Comparison of ENCODE assay signal across 8 cellular contexts in the genomic region with DNA sequence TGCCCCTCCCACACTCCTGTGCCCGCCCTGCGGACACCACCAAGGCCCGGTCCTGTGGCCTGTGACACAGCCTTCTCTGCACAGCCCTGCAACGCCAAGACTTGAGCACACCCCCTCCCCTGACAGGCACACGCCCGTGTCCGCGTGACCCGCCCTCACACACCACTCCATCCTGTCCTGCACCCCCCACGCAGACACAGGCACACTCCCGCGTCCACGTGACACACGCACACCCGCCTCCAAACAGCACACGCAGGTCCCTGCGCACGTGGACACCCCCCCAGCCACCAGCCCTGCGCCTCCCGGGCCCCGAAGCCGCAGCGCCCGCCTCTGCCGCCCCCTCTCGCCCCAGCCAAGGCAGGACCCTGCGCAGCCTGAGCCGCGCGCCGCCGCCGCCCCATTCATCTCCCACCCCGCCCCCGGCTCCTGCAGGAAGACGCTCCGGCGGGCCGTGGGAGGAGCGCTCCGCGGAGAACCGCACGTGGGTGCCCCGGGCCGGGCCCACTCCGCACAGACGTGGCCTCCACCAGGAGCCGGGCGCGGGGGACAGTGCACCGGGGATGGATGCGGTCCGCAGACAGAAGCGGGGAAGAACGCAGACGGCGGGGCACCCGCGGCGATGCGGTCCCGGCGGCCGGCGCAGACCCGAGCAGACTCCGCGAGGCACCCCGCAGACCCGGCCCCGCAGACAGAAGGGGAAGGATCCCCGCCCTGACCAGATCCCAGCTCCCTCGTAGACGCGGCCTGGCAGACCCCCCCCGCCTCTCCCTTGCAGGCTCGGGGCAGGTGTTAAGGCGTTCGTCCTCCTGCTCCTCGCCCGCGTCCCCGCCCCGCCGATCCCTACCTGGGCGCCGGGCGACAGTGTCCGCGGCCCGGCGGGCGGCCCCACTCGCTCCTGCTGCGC. TPM values are rescaled to one million over a fixed set of nuclear protein-coding genes. Genes with fewer than 3 reads are reported as not detected.
DNase-seq lines count a peak whose midpoint lies in the region; ATAC-seq, FAIRE-seq and TF ChIP-seq lines count a peak whose summit lies in the region.

No MANE protein-coding gene starts in this region.

- no peaks in the 10 kb centered on the region for H3F3A ChIP-seq in Loucy (ENCODE audit: low read depth)

- peak overlapping the region; percentile 74 for H3K4me3 ChIP-seq in Loucy (ENCODE audit: low read length, poor library complexity, severe bottlenecking)
- H3K4me3 ChIP-seq in bronchial epithelial cell (ENCODE audit: low read depth, low read length): peak overlapping the region; percentile 60
- peak overlapping the region; percentile 40 to 61 (median 48) for H3K4me3 ChIP-seq in keratinocyte (ENCODE audit: control insufficient read depth in 2 of 3, extremely low read depth in 1 of 3, insufficient read depth in 2 of 3, low read depth in 1 of 3, low read length in 3 of 3)

- H3K9me3 Mint-ChIP-seq in activated B cell treated with CpG ODN at 0.5 μM for 24 hours: no peaks in the 10 kb centered on the region

- no peaks in the 10 kb centered on the region for H3K27me3 Mint-ChIP-seq in activated B cell treated with CpG ODN at 0.5 μM for 24 hours

- H3K9me2 ChIP-seq in Loucy (replicated peaks; ENCODE audit: low read depth, low read length): no peaks in the 10 kb centered on the region

- intact Hi-C loops in activated B cell treated with CpG ODN at 0.5 μM for 24 hours (cut with micrococcal nuclease): no loop called here

- H3K36me3 ChIP-seq in Loucy (ENCODE audit: insufficient read depth, low read length): no peaks in the 10 kb centered on the region
- H3K36me3 ChIP-seq in bronchial epithelial cell (ENCODE audit: control insufficient read depth, insufficient read depth, low read length): no peaks in the 10 kb centered on the region
- no peaks in the 10 kb centered on the region for H3K36me3 ChIP-seq in keratinocyte (ENCODE audit: control insufficient read depth in 2 of 2, extremely low read depth in 1 of 2, insufficient read depth in 2 of 2, low read length in 2 of 2)

- no peak overlapping the region for H3K27ac ChIP-seq in keratinocyte (ENCODE audit: control insufficient read depth, insufficient read depth, low read length)

- POLR2A ChIA-PET in activated B cell treated with CpG ODN at 0.5 μM for 24 hours (lab: Charles Lee): interaction anchor here (0.6 to 3.2 kb wide), 7 partner anchors 12 to 72 kb away, joined by 3 to 43 read pairs (median 7); partner anchors contain the start of genes ATP2A3, NCBP3 and P2RX1

- ATAC-seq in GM21717 (IDR thresholded peaks at IDR 0.05; ENCODE audit: unreplicated experiment) (peak; percentile 19), activated B cell treated with CpG ODN at 0.5 μM for 24 hours (ENCODE audit: low read depth) (peak; percentile 15)

- H3K9ac ChIP-seq in Loucy (ENCODE audit: low read depth, low read length, poor library complexity, severe bottlenecking) (peak overlapping the region; percentile 41), keratinocyte (ENCODE audit: control insufficient read depth, extremely low read depth, insufficient read depth, low read length) (peak overlapping the region; percentile 48)

- no peak for TF ChIP-seq CTCF in Loucy (conservative IDR thresholded peaks at IDR 0.05; ENCODE audit: low read length)
- no peak for TF ChIP-seq CTCF in activated B cell treated with CpG ODN at 0.5 μM for 24 hours (IDR thresholded peaks at IDR 0.05)
- no peak for TF ChIP-seq CTCF in bronchial epithelial cell (IDR thresholded peaks at IDR 0.05; ENCODE audit: insufficient read depth, low read length, severe bottlenecking)
- no peak for TF ChIP-seq CTCF in keratinocyte (optimal IDR thresholded peaks at IDR 0.05 in 1 of 3, IDR thresholded peaks at IDR 0.05 in 1 of 3, conservative IDR thresholded peaks at IDR 0.05 in 1 of 3; ENCODE audit: extremely low read depth in 1 of 3, insufficient read depth in 2 of 3, low read length in 3 of 3)

- H3K36me3 Mint-ChIP-seq in activated B cell treated with CpG ODN at 0.5 μM for 24 hours (ENCODE audit: low read depth): no peaks in the 10 kb centered on the region

- FAIRE-seq in bronchial epithelial cell (lab: Jason Lieb, UNC) (no peak), keratinocyte (lab: Jason Lieb, UNC) (no peak)

- peak overlapping the region; percentile 42 for H3K27ac Mint-ChIP-seq in activated B cell treated with CpG ODN at 0.5 μM for 24 hours

- H3K27me3 ChIP-seq in Loucy (ENCODE audit: insufficient read depth, low read length, poor library complexity, severe bottlenecking): no peaks in the 10 kb centered on the region
- no peaks in the 10 kb centered on the region for H3K27me3 ChIP-seq in bronchial epithelial cell (ENCODE audit: control insufficient read depth, insufficient read depth, low read length)
- H3K27me3 ChIP-seq in keratinocyte (ENCODE audit: control insufficient read depth, extremely low read depth, insufficient read depth, low read length): no peaks in the 10 kb centered on the region

- H3K4me2 ChIP-seq in Loucy (ENCODE audit: low read depth, low read length, poor library complexity, severe bottlenecking) (peak overlapping the region; percentile 81), keratinocyte (ENCODE audit: control insufficient read depth, extremely low read depth, insufficient read depth, low read depth, low read length) (peak overlapping the region; percentile 70)

- DNase-seq in COLO668 (lab: John Stamatoyannopoulos, UW; ENCODE audit: unreplicated experiment) (peak; percentile 70), activated B cell treated with CpG ODN at 0.5 μM for 24 hours (peak; percentile 55), bronchial epithelial cell (ENCODE audit: low read depth) (peak; percentile 24), keratinocyte (ENCODE audit: low read depth, low spot score) (no peak), NCI-H510A treated with DMSO at 0.1 percent for 48 hours (lab: John Stamatoyannopoulos, UW) (no peak)
- DNase-seq in stimulated activated CD4-positive, alpha-beta T cell treated with anti-CD3 and anti-CD28 coated beads, Interleukin-12 subunit alpha, Interleukin-12 subunit beta, amount 100 ng/mL, for 4 hours: peak; percentile 55

- H3K9me1 ChIP-seq in keratinocyte (ENCODE audit: control insufficient read depth, extremely low read depth, insufficient read depth, low read length): no peaks in the 10 kb centered on the region

- CTCF ChIA-PET in activated B cell treated with CpG ODN at 0.5 μM for 24 hours (lab: Charles Lee): interaction anchor here (1.4 to 2.8 kb wide), 2 partner anchors 24 to 46 kb away, joined by 4 to 7 read pairs; partner anchors contain the start of genes NCBP3 and P2RX1

- H2AFZ ChIP-seq in Loucy (ENCODE audit: low read length) (peak overlapping the region; percentile 76; the same call in 1 of the 2 replicates), keratinocyte (ENCODE audit: control insufficient read depth, low read length) (peak overlapping the region; percentile 43)

- H3K4me1 ChIP-seq in Loucy (ENCODE audit: insufficient read depth, low read length, poor library complexity, severe bottlenecking) (peaks cover 11% of the 10 kb centered on the region), keratinocyte (ENCODE audit: control insufficient read depth, extremely low read depth, insufficient read depth, low read length) (peaks cover 53% of the 10 kb centered on the region)

- H3K9me3 ChIP-seq in Loucy (ENCODE audit: insufficient read depth, low read depth, low read length): no peaks in the 10 kb centered on the region
- H3K9me3 ChIP-seq in keratinocyte (ENCODE audit: control insufficient read depth, low read depth, low read length): no peaks in the 10 kb centered on the region

- H3K79me2 ChIP-seq in Loucy (ENCODE audit: insufficient read depth, low read length): no peaks in the 10 kb centered on the region
- no peaks in the 10 kb centered on the region for H3K79me2 ChIP-seq in keratinocyte (ENCODE audit: control insufficient read depth, insufficient read depth, low read length)

- dilution Hi-C loops in keratinocyte (cut with MboI; ENCODE audit: extremely low pct_ligation_motif_present, low sequenced_read_pairs): no loop called here

- peak overlapping the region; percentile 75 for H3K4me3 Mint-ChIP-seq in activated B cell treated with CpG ODN at 0.5 μM for 24 hours

- H4K20me1 ChIP-seq in Loucy (ENCODE audit: insufficient read depth, low read length, poor library complexity, severe bottlenecking) (no peaks in the 10 kb centered on the region), keratinocyte (ENCODE audit: control insufficient read depth, extremely low read depth, insufficient read depth, low read length) (no peaks in the 10 kb centered on the region)

- peaks cover 43% of the 10 kb centered on the region for H3K4me1 Mint-ChIP-seq in activated B cell treated with CpG ODN at 0.5 μM for 24 hours

RNA-seq across cellular contexts. Expression of gene CAMKK1, which starts 0.5 kb away (rescaled TPM):
- total RNA-seq in activated B cell treated with CpG ODN at 0.5 μM for 24 hours (4.3 and 6.1 TPM in 2 replicates), bronchial epithelial cell (2.7 and 3.4 TPM in 2 replicates)
- 1.8 to 2.6 TPM (median 2.5 TPM) in 3 replicates for polyA plus RNA-seq in keratinocyte
- polyA plus RNA-seq in keratinocyte (2011; ENCODE audit: low read depth): 1.6 TPM
- polyA plus RNA-seq in keratinocyte (2011; cell fraction: cytosol; rRNA removed): 0.91 and 1.3 TPM in 2 replicates
- 3.9 and 4.4 TPM in 2 replicates for polyA plus RNA-seq in keratinocyte (2011; cell fraction: nucleus; rRNA removed)
- 1.6 and 2.4 TPM in 2 replicates for polyA plus RNA-seq in keratinocyte (2012; ENCODE audit: low replicate concordance)
- polyA minus RNA-seq in keratinocyte: 2.0 to 2.6 TPM (median 2.6 TPM) in 3 replicates
- 0.96 TPM for polyA minus RNA-seq in keratinocyte (2011; cell fraction: cytosol; rRNA and poly(A)+ RNA removed)
- 1.6 and 1.9 TPM in 2 replicates for polyA minus RNA-seq in keratinocyte (2011; cell fraction: nucleus; rRNA and poly(A)+ RNA removed)

RNA-seq across cellular contexts. Expression of gene P2RX1, which starts 23.9 kb away (rescaled TPM):
- total RNA-seq in activated B cell treated with CpG ODN at 0.5 μM for 24 hours (22.0 and 26.0 TPM in 2 replicates), bronchial epithelial cell (not detected in 2 replicates)
- not detected in 3 replicates for polyA plus RNA-seq in keratinocyte
- not detected for polyA plus RNA-seq in keratinocyte (2011; ENCODE audit: low read depth)
- not detected in 2 replicates for polyA plus RNA-seq in keratinocyte (2011; cell fraction: cytosol; rRNA removed)
- polyA plus RNA-seq in keratinocyte (2011; cell fraction: nucleus; rRNA removed): not detected in 2 replicates
- polyA plus RNA-seq in keratinocyte (2012; ENCODE audit: low replicate concordance): not detected in 2 replicates
- not detected in 3 replicates for polyA minus RNA-seq in keratinocyte
- polyA minus RNA-seq in keratinocyte (2011; cell fraction: cytosol; rRNA and poly(A)+ RNA removed): not detected
- not detected in 2 replicates for polyA minus RNA-seq in keratinocyte (2011; cell fraction: nucleus; rRNA and poly(A)+ RNA removed)

RNA-seq across cellular contexts. Expression of gene NCBP3, which starts 46.3 kb away (rescaled TPM):
- total RNA-seq in activated B cell treated with CpG ODN at 0.5 μM for 24 hours (49.5 TPM in 2 replicates), bronchial epithelial cell (8.2 and 13.7 TPM in 2 replicates)
- 13.9 to 22.1 TPM (median 16.8 TPM) in 3 replicates for polyA plus RNA-seq in keratinocyte
- polyA plus RNA-seq in keratinocyte (2011; ENCODE audit: low read depth): 35.7 TPM
- polyA plus RNA-seq in keratinocyte (2011; cell fraction: cytosol; rRNA removed): 7.0 and 8.2 TPM in 2 replicates
- polyA plus RNA-seq in keratinocyte (2011; cell fraction: nucleus; rRNA removed): 31.3 and 39.0 TPM in 2 replicates
- polyA plus RNA-seq in keratinocyte (2012; ENCODE audit: low replicate concordance): 18.0 and 25.3 TPM in 2 replicates
- 4.7 to 21.6 TPM (median 6.7 TPM) in 3 replicates for polyA minus RNA-seq in keratinocyte
- polyA minus RNA-seq in keratinocyte (2011; cell fraction: cytosol; rRNA and poly(A)+ RNA removed): 3.6 TPM
- 10.8 and 16.8 TPM in 2 replicates for polyA minus RNA-seq in keratinocyte (2011; cell fraction: nucleus; rRNA and poly(A)+ RNA removed)

Comparison
In these comparisons a context has a peak if more than half of its experiments do, and no peak if none do; other contexts are left out.
1. DNase-seq: peak in COLO668 (single experiment), activated B cell treated with CpG ODN at 0.5 μM for 24 hours (single experiment), bronchial epithelial cell (single experiment) and stimulated activated CD4-positive, alpha-beta T cell treated with anti-CD3 and anti-CD28 coated beads, Interleukin-12 subunit alpha, Interleukin-12 subunit beta, amount 100 ng/mL, for 4 hours (single experiment); none in keratinocyte (single experiment) and NCI-H510A treated with DMSO at 0.1 percent for 48 hours (single experiment).
2. RNA of gene P2RX1, which starts 23.9 kb away (total RNA-seq): 22.0 to 26.0 TPM in activated B cell treated with CpG ODN at 0.5 μM for 24 hours; not detected in bronchial epithelial cell; every median in the first group is over 10 times any median in the second.
3. Peak in every context shown above with its lines, with median percentiles within 50 percentile points of each other: H3K4me3 ChIP-seq.